Comparison of ENCODE assay signal across 11 cellular contexts in genomic region chr1:31027693-31028526, GRCh38. TPM values are rescaled to one million over a fixed set of nuclear protein-coding genes. Genes with fewer than 3 reads are reported as not detected.
DNase-seq lines count a peak whose midpoint lies in the region; ATAC-seq, FAIRE-seq and TF ChIP-seq lines count a peak whose summit lies in the region.
"Had no signal": no experiment of that assay in that cellular context is flagged by ENCODE, and none has a peak within 500 bp of the region (broad histone marks: within the 10 kb centered on the region; RNA-seq: fewer than 3 reads in every experiment).

No MANE protein-coding gene starts in this region.

- H4K20me1 ChIP-seq in BLaER1 treated with 17β-estradiol and CSF1 and Interleukin-3, amounts not matched to agents 10 nM and 100 nM: peaks cover 80 to 98% (median 98%) of the 10 kb centered on the region in 11 experiments
- peaks cover 96% of the 10 kb centered on the region for H4K20me1 ChIP-seq in HepG2 (ENCODE audit: insufficient read depth, low read length)

- peaks cover 54 to 96% (median 73%) of the 10 kb centered on the region in 10 experiments for H3K4me1 ChIP-seq in BLaER1 treated with 17β-estradiol and CSF1 and Interleukin-3, amounts not matched to agents 10 nM and 100 nM
- H3K4me1 ChIP-seq in HepG2 (ENCODE audit: insufficient read depth, low read length): peaks cover 89% of the 10 kb centered on the region

- no peaks in the 10 kb centered on the region for H3K27me3 ChIP-seq in BLaER1 treated with 17β-estradiol and CSF1 and Interleukin-3, amounts not matched to agents 10 nM and 100 nM
- no peaks in the 10 kb centered on the region for H3K27me3 ChIP-seq in HepG2 (ENCODE audit: control insufficient read depth in 1 of 2, insufficient read depth in 2 of 2, low read length in 2 of 2)

- H3K9me3 ChIP-seq in BLaER1 treated with 17β-estradiol and CSF1 and Interleukin-3, amounts not matched to agents 10 nM and 100 nM (replicated peaks in 1 of 11): no peaks in the 10 kb centered on the region
- H3K9me3 ChIP-seq in HepG2 (ENCODE audit: low read length): no peaks in the 10 kb centered on the region
- H3K9me3 ChIP-seq: HAP-1 had no signal

- peaks cover 11% of the 10 kb centered on the region for H3K36me3 Mint-ChIP-seq in WTC11

- TF ChIP-seq CTCF in WTC11 (IDR thresholded peaks at IDR 0.05) (no peak), HepG2 (CRISPR knock-in tag; IDR thresholded peaks at IDR 0.05) (no peak), lower leg skin (IDR thresholded peaks at IDR 0.05) (no peak)

- ATAC-seq in HG03097 (IDR thresholded peaks at IDR 0.05; ENCODE audit: low FRiP score, unreplicated experiment) (peak; percentile 50), WTC11 (no peak), HepG2 (no peak)

- intact Hi-C loops in HepG2 (cut with micrococcal nuclease; ENCODE audit: unreplicated experiment): no loop called here
- intact Hi-C loops in lower leg skin (cut with DNase I; ENCODE audit: low total_unique reads): no loop called here

- H3K4me1 Mint-ChIP-seq in WTC11: peaks cover 83% of the 10 kb centered on the region

- CTCF ChIA-PET in WTC11 (lab: Charles Lee): interaction anchor here (0.6 kb wide), 1 partner anchor 158 kb away, joined by 3 read pairs; no protein-coding TSS in a partner anchor
- CTCF ChIA-PET in HepG2 (lab: Yijun Ruan, JAX; ENCODE audit: low intra/inter-chr PET ratio, low total read pairs): no interaction called here

- peak overlapping the region in 10 of 11 experiments; percentile 22 to 66 (median 48); a peak in 16 of 22 replicates for H3K9ac ChIP-seq in BLaER1 treated with 17β-estradiol and CSF1 and Interleukin-3, amounts not matched to agents 10 nM and 100 nM
- no peak overlapping the region for H3K9ac ChIP-seq in HepG2 (ENCODE audit: insufficient read depth, low read depth, low read length)

- in situ Hi-C loops in HepG2 (cut with HindIII; ENCODE audit: extremely low pct_ligation_motif_present, low pct_unique_long_range_greater_than_20kb): no loop called here

- H3K27ac Mint-ChIP-seq in WTC11: peak overlapping the region; percentile 21

- BruUV-seq in HepG2 (replicated peaks; lab: Mats Ljungman, UMichigan): no TSS peak

- H3K9me3 Mint-ChIP-seq in WTC11: no peaks in the 10 kb centered on the region

- DNase-seq in WTC11 (ENCODE audit: low spot score) (no peak), HepG2 (ENCODE audit: low spot score) (no peak), NCI-H1092 (lab: John Stamatoyannopoulos, UW) (no peak), foreskin melanocyte (no peak), lower leg skin (ENCODE audit: low spot score in 2 of 2) (no peak), RCC 7860 (ENCODE audit: low spot score) (no peak)
- DNase-seq: activated CD4-positive, CD25-positive, alpha-beta regulatory T cell treated with anti-CD3 and anti-CD28 coated beads, Interleukin-2, amount 50 U/mL, for 72 hours; NCI-H774 had no signal

- no peak overlapping the region for H2AFZ ChIP-seq in HepG2 (ENCODE audit: low read length)

- POLR2A ChIA-PET in WTC11 (lab: Charles Lee): interaction anchor here (1.0 kb wide), 1 partner anchor 37 kb away, joined by 3 read pairs; no protein-coding TSS in a partner anchor
- POLR2A ChIA-PET in HepG2 (lab: Yijun Ruan, JAX): no interaction called here

- peaks cover 92% of the 10 kb centered on the region for H3K79me2 ChIP-seq in HepG2 (ENCODE audit: insufficient read depth, low read length)

- H3K4me3 Mint-ChIP-seq in WTC11: no peak overlapping the region

- peak overlapping the region in 6 of 10 experiments; percentile 5 to 55 (median 38); a peak in 9 of 20 replicates for H3K4me3 ChIP-seq in BLaER1 treated with 17β-estradiol and CSF1 and Interleukin-3, amounts not matched to agents 10 nM and 100 nM
- no peak overlapping the region for H3K4me3 ChIP-seq in HepG2 (replicated peaks in 1 of 3; ENCODE audit: insufficient read depth in 1 of 3, low read depth in 2 of 3, low read length in 3 of 3)
- H3K4me3 ChIP-seq in lower leg skin (ENCODE audit: low read depth, poor library complexity, severe bottlenecking): no peak overlapping the region
- H3K4me3 ChIP-seq: HAP-1 had no signal

- FAIRE-seq in HepG2 (lab: Jason Lieb, UNC): no peak
- FAIRE-seq in RCC 7860 (lab: Jason Lieb, UNC): no peak

- no peak for TF ChIP-seq EP300 in HepG2 (IDR thresholded peaks at IDR 0.05; ENCODE audit: low read depth in 2 of 2, low read length in 2 of 2)
- no peak for TF ChIP-seq EP300 in HepG2 (CRISPR knock-in tag; IDR thresholded peaks at IDR 0.05; ENCODE audit: borderline replicate concordance)

- TF ChIP-seq POLR2A in HepG2 (IDR thresholded peaks at IDR 0.05; ENCODE audit: insufficient read depth in 1 of 2, low read depth in 2 of 2, low read length in 2 of 2) (no peak), lower leg skin (IDR thresholded peaks at IDR 0.05) (no peak)

- peaks cover 16 to 82% (median 65%) of the 10 kb centered on the region in 11 experiments for H3K36me3 ChIP-seq in BLaER1 treated with 17β-estradiol and CSF1 and Interleukin-3, amounts not matched to agents 10 nM and 100 nM
- H3K36me3 ChIP-seq in HepG2 (replicated peaks in 1 of 2; ENCODE audit: control insufficient read depth in 1 of 2, insufficient read depth in 2 of 2, low read length in 2 of 2): peaks cover 6 to 45% of the 10 kb centered on the region in 2 experiments

- no peaks in the 10 kb centered on the region for H3K27me3 Mint-ChIP-seq in WTC11 (ENCODE audit: low read depth)

- H3K4me2 ChIP-seq in BLaER1 treated with 17β-estradiol and CSF1 and Interleukin-3, amounts not matched to agents 10 nM and 100 nM: peak overlapping the region; percentile 58 to 90 (median 79)
- H3K4me2 ChIP-seq in HepG2 (ENCODE audit: low read depth, low read length): no peak overlapping the region

- no peak for TF ChIP-seq RAD21 in HepG2 (CRISPR knock-in tag; IDR thresholded peaks at IDR 0.05)

- 97% methylated on average over 3 of the region's 3 CpGs for WGBS in HepG2 (ENCODE audit: low lambda C conversion rate)
- WGBS in lower leg skin, 2 donors: 64 to 71% methylated on average over 3 of the region's 3 CpGs

- peak overlapping the region; percentile 47 to 84 (median 72) for H3K27ac ChIP-seq in BLaER1 treated with 17β-estradiol and CSF1 and Interleukin-3, amounts not matched to agents 10 nM and 100 nM
- no peak overlapping the region for H3K27ac ChIP-seq in HepG2 (ENCODE audit: extremely low read length, insufficient read depth, low read length)

TF ChIP-seq in HepG2, 621 proteins besides CTCF, POLR2A, EP300 and RAD21:
- TF ChIP-seq PHF5A (CRISPR knock-in tag; IDR thresholded peaks at IDR 0.05; ENCODE audit: low read depth, unreplicated experiment) (no peak), SETDB1 (CRISPR knock-in tag; IDR thresholded peaks at IDR 0.05; ENCODE audit: borderline replicate concordance) (no peak), SKI (IDR thresholded peaks at IDR 0.05; ENCODE audit: partially characterized antibody) (no peak), DBP (CRISPR knock-in tag; IDR thresholded peaks at IDR 0.05; ENCODE audit: not compliant biosample characterization) (no peak), ZNF766 (CRISPR knock-in tag; IDR thresholded peaks at IDR 0.05; ENCODE audit: borderline replicate concordance) (no peak), CEBPB (IDR thresholded peaks at IDR 0.05; ENCODE audit: borderline replicate concordance, low read depth, low read length) (peak; percentile 30; the same call in 1 of the 2 replicates)

RNA-seq across cellular contexts. Expression of gene PUM1, which starts 37.6 kb away (rescaled TPM):
- total RNA-seq in WTC11 (2021) (142 to 151 TPM (median 147 TPM) in 3 replicates), HepG2 (2016; rRNA removed; fragmentation: Illumina TruSeq; extraction: Trizol) (64.7 and 84.6 TPM in 2 replicates), lower leg skin (100 to 1,000 TPM in 3 of 4 donors, 10 to 100 TPM in 1; 83.2 to 118 (median 106) TPM)
- 68.9 and 70.1 TPM in 2 replicates for total RNA-seq in HepG2 (2016; cell fraction: cytosol; rRNA removed; fragmentation: Illumina TruSeq; extraction: Trizol; ENCODE audit: low read depth)
- total RNA-seq in HepG2 (2016; cell fraction: insoluble cytoplasmic fraction; rRNA removed; fragmentation: Illumina TruSeq; extraction: Trizol): 57.0 and 74.5 TPM in 2 replicates
- 30.6 and 37.0 TPM in 2 replicates for total RNA-seq in HepG2 (2016; cell fraction: membrane; rRNA removed; fragmentation: Illumina TruSeq; extraction: Trizol)
- total RNA-seq in HepG2 (2016; cell fraction: nucleus; rRNA removed; fragmentation: Illumina TruSeq; extraction: Trizol): 99.1 and 105 TPM in 2 replicates
- polyA plus RNA-seq in HepG2 (2011; rRNA removed): 91.0 and 95.0 TPM in 2 replicates
- polyA plus RNA-seq in HepG2 (2011; cell fraction: cytosol; rRNA removed): 98.1 and 107 TPM in 2 replicates
- 116 and 134 TPM in 2 replicates for polyA plus RNA-seq in HepG2 (2011; cell fraction: nucleus; rRNA removed)
- polyA plus RNA-seq in HepG2 (2012): 83.5 and 85.2 TPM in 2 replicates
- 1.5 and 2.0 TPM in 2 replicates for polyA plus RNA-seq in HepG2 (2016; cell fraction: cytosol; fragmentation: Illumina TruSeq; extraction: Trizol; ENCODE audit: low read depth)
- polyA plus RNA-seq in HepG2 (2016; cell fraction: insoluble cytoplasmic fraction; fragmentation: Illumina TruSeq; extraction: Trizol; ENCODE audit: low read depth): 53.8 and 55.5 TPM in 2 replicates
- polyA plus RNA-seq in HepG2 (2016; cell fraction: membrane; fragmentation: Illumina TruSeq; extraction: Trizol; ENCODE audit: low read depth): 6.6 and 7.3 TPM in 2 replicates
- 59.9 and 64.4 TPM in 2 replicates for polyA plus RNA-seq in HepG2 (2016; cell fraction: nucleus; fragmentation: Illumina TruSeq; extraction: Trizol; ENCODE audit: insufficient read depth, low read depth)
- 428 and 564 TPM in 2 replicates for polyA minus RNA-seq in HepG2 (2011; rRNA and poly(A)+ RNA removed; ENCODE audit: low replicate concordance)
- 112 and 124 TPM in 2 replicates for polyA minus RNA-seq in HepG2 (2011; cell fraction: cytosol; rRNA and poly(A)+ RNA removed)
- polyA minus RNA-seq in HepG2 (2011; cell fraction: nucleus; rRNA and poly(A)+ RNA removed): 187 and 190 TPM in 2 replicates

Comparison
In these comparisons a context has a peak if more than half of its experiments do, and no peak if none do; other contexts are left out.
1. H3K4me3 ChIP-seq: peak in BLaER1 treated with 17β-estradiol and CSF1 and Interleukin-3, amounts not matched to agents 10 nM and 100 nM (6 of 10); none in HepG2 (0 of 3) and lower leg skin (single experiment).